In genomic region chr5:133026664-133027153, GRCh38 we compare ENCODE assay signal across 7 cellular contexts. TPM values are rescaled to one million over a fixed set of nuclear protein-coding genes. Genes with fewer than 3 reads are reported as not detected.
DNase-seq lines count a peak whose midpoint lies in the region; FAIRE-seq and TF ChIP-seq lines count a peak whose summit lies in the region.

No MANE protein-coding gene starts in this region.

- H3K4me2 ChIP-seq in keratinocyte (ENCODE audit: control insufficient read depth, extremely low read depth, insufficient read depth, low read depth, low read length), result peak overlapping the region; percentile 83

- peak overlapping the region; percentile 65 for H3K4me3 ChIP-seq in HUES48 (ENCODE audit: low read depth, low read length)
- H3K4me3 ChIP-seq in keratinocyte (ENCODE audit: control insufficient read depth in 2 of 3, extremely low read depth in 1 of 3, insufficient read depth in 2 of 3, low read depth in 1 of 3, low read length in 3 of 3), result peak overlapping the region; percentile 46 to 70 (median 66)
- H3K4me3 ChIP-seq in stomach smooth muscle (ENCODE audit: low read length in 2 of 2), result peak overlapping the region; percentile 91 to 97

- H3K27me3 Mint-ChIP-seq in activated naive CD8-positive, alpha-beta T cell, result no peaks in the 10 kb centered on the region

- peaks cover 5% of the 10 kb centered on the region for H3K36me3 Mint-ChIP-seq in activated naive CD8-positive, alpha-beta T cell

- H3K9me1 ChIP-seq in keratinocyte (ENCODE audit: control insufficient read depth, extremely low read depth, insufficient read depth, low read length), result no peaks in the 10 kb centered on the region

- H3K4me1 Mint-ChIP-seq in activated naive CD8-positive, alpha-beta T cell (ENCODE audit: low read depth), result peaks cover 21% of the 10 kb centered on the region

- peaks cover 32% of the 10 kb centered on the region for H3K79me2 ChIP-seq in keratinocyte (ENCODE audit: control insufficient read depth, insufficient read depth, low read length)

- dilution Hi-C loops in keratinocyte (cut with MboI; ENCODE audit: extremely low pct_ligation_motif_present, low sequenced_read_pairs), result no loop called here

- TF ChIP-seq CTCF in keratinocyte (optimal IDR thresholded peaks at IDR 0.05 in 1 of 3, IDR thresholded peaks at IDR 0.05 in 1 of 3, conservative IDR thresholded peaks at IDR 0.05 in 1 of 3; ENCODE audit: extremely low read depth in 1 of 3, insufficient read depth in 2 of 3, low read length in 3 of 3), result no peak

- no peak overlapping the region for H3K27ac ChIP-seq in HUES48 (ENCODE audit: low read depth, low read length)
- H3K27ac ChIP-seq in keratinocyte (ENCODE audit: control insufficient read depth, insufficient read depth, low read length), result peak overlapping the region; percentile 24
- peak overlapping the region; percentile 19 for H3K27ac ChIP-seq in stomach smooth muscle (ENCODE audit: low read length)

- peak overlapping the region; percentile 96 for H3K4me3 Mint-ChIP-seq in activated naive CD8-positive, alpha-beta T cell

- peak overlapping the region; percentile 64 for H3K27ac Mint-ChIP-seq in activated naive CD8-positive, alpha-beta T cell

- H3K9ac ChIP-seq in HUES48 (ENCODE audit: low read depth, low read length) (0 out of 2 replicates have a peak overlapping the region, but pooled peaks have one; percentile 40), keratinocyte (ENCODE audit: control insufficient read depth, extremely low read depth, insufficient read depth, low read length) (peak overlapping the region; percentile 68), stomach smooth muscle (ENCODE audit: low read length in 2 of 2) (peak overlapping the region; percentile 62 to 71)

- H4K20me1 ChIP-seq in keratinocyte (ENCODE audit: control insufficient read depth, extremely low read depth, insufficient read depth, low read length), result no peaks in the 10 kb centered on the region

- H3K9me3 ChIP-seq in HUES48 (ENCODE audit: control insufficient read depth, insufficient read depth, low read length), result no peaks in the 10 kb centered on the region
- no peaks in the 10 kb centered on the region for H3K9me3 ChIP-seq in keratinocyte (ENCODE audit: control insufficient read depth, low read depth, low read length)
- H3K9me3 ChIP-seq in stomach smooth muscle (ENCODE audit: control insufficient read depth in 2 of 2, low read length in 2 of 2), result no peaks in the 10 kb centered on the region

- no peaks in the 10 kb centered on the region for H3K9me3 Mint-ChIP-seq in activated naive CD8-positive, alpha-beta T cell (ENCODE audit: low read depth)

- H3K4me1 ChIP-seq in HUES48 (ENCODE audit: control insufficient read depth, insufficient read depth, low read length), result peaks cover 13% of the 10 kb centered on the region; the same call in 1 of the 2 replicates
- H3K4me1 ChIP-seq in keratinocyte (ENCODE audit: control insufficient read depth, extremely low read depth, insufficient read depth, low read length), result no peaks in the 10 kb centered on the region
- H3K4me1 ChIP-seq in stomach smooth muscle (ENCODE audit: control insufficient read depth, insufficient read depth, low read length), result peaks cover 3% of the 10 kb centered on the region

- H2AFZ ChIP-seq in keratinocyte (ENCODE audit: control insufficient read depth, low read length), result peak overlapping the region; percentile 93

- no peak for FAIRE-seq in keratinocyte (lab: Jason Lieb, UNC)

- DNase-seq in keratinocyte (ENCODE audit: low read depth, low spot score) (no peak), NCI-H1092 (lab: John Stamatoyannopoulos, UW) (no peak), NCI-H446 (lab: John Stamatoyannopoulos, UW) (no peak), NCI-H2227 treated with DMSO at 0.1 percent for 48 hours (lab: John Stamatoyannopoulos, UW) (no peak)

- H3K36me3 ChIP-seq in HUES48 (ENCODE audit: control insufficient read depth, insufficient read depth, low read length), result peaks cover 3% of the 10 kb centered on the region; the same call in 1 of the 2 replicates
- peaks cover 0 to 1% of the 10 kb centered on the region in 2 experiments for H3K36me3 ChIP-seq in keratinocyte (ENCODE audit: control insufficient read depth in 2 of 2, extremely low read depth in 1 of 2, insufficient read depth in 2 of 2, low read length in 2 of 2)
- no peaks in the 10 kb centered on the region for H3K36me3 ChIP-seq in stomach smooth muscle (ENCODE audit: control insufficient read depth in 2 of 2, insufficient read depth in 2 of 2, low read length in 2 of 2)

- H3K27me3 ChIP-seq in HUES48 (ENCODE audit: control insufficient read depth, insufficient read depth, low read length) (no peaks in the 10 kb centered on the region), keratinocyte (ENCODE audit: control insufficient read depth, extremely low read depth, insufficient read depth, low read length) (no peaks in the 10 kb centered on the region), stomach smooth muscle (ENCODE audit: control insufficient read depth in 1 of 2, insufficient read depth in 2 of 2, low read length in 2 of 2) (no peaks in the 10 kb centered on the region)

RNA-seq across cellular contexts. Expression of gene ZCCHC10, which starts 0.4 kb away (rescaled TPM):
- polyA plus RNA-seq in keratinocyte, result 29.1 to 41.1 TPM (median 38.5 TPM) in 3 replicates
- 27.4 TPM for polyA plus RNA-seq in keratinocyte (2011; ENCODE audit: low read depth)
- polyA plus RNA-seq in keratinocyte (2011; cell fraction: cytosol; rRNA removed), result 23.0 and 40.6 TPM in 2 replicates
- polyA plus RNA-seq in keratinocyte (2011; cell fraction: nucleus; rRNA removed), result 19.8 and 20.3 TPM in 2 replicates
- polyA plus RNA-seq in keratinocyte (2012; ENCODE audit: low replicate concordance), result 25.0 and 30.7 TPM in 2 replicates
- polyA minus RNA-seq in keratinocyte, result 8.3 to 15.5 TPM (median 15.3 TPM) in 3 replicates
- 13.2 TPM for polyA minus RNA-seq in keratinocyte (2011; cell fraction: cytosol; rRNA and poly(A)+ RNA removed)
- 4.1 and 6.9 TPM in 2 replicates for polyA minus RNA-seq in keratinocyte (2011; cell fraction: nucleus; rRNA and poly(A)+ RNA removed)

RNA-seq across cellular contexts. Expression of gene HSPA4, which starts 25.1 kb away (rescaled TPM):
- polyA plus RNA-seq in keratinocyte, result 51.4 to 119 TPM (median 79.3 TPM) in 3 replicates
- polyA plus RNA-seq in keratinocyte (2011; ENCODE audit: low read depth), result 311 TPM
- 54.1 and 110 TPM in 2 replicates for polyA plus RNA-seq in keratinocyte (2011; cell fraction: cytosol; rRNA removed)
- polyA plus RNA-seq in keratinocyte (2011; cell fraction: nucleus; rRNA removed), result 76.2 and 113 TPM in 2 replicates
- polyA plus RNA-seq in keratinocyte (2012; ENCODE audit: low replicate concordance), result 149 and 161 TPM in 2 replicates
- 13.6 to 125 TPM (median 59.3 TPM) in 3 replicates for polyA minus RNA-seq in keratinocyte
- 95.7 TPM for polyA minus RNA-seq in keratinocyte (2011; cell fraction: cytosol; rRNA and poly(A)+ RNA removed)
- polyA minus RNA-seq in keratinocyte (2011; cell fraction: nucleus; rRNA and poly(A)+ RNA removed), result 52.8 and 113 TPM in 2 replicates
